11 cellular contexts compared by ENCODE assay signal in the genomic region with DNA sequence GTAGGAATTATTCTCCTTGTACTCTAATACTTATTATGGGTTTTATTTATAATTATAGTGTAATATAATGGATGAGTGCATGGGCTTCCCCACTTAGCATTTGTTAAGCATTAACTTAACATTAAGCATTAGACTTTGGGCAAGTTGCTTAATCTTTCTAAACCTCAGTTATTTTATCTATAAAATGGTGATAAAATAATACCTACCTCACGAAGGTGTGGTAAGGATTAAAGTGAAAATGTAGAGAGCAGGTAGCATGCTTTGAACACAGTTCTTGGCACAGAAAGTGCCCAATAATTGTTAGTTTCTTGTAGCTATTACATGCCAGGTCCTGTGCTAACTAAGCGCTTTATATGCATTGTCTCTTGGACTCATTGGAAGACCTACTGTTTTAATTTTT. TPM values are rescaled to one million over a fixed set of nuclear protein-coding genes. Genes with fewer than 3 reads are reported as not detected.
DNase-seq lines count a peak whose midpoint lies in the region; ATAC-seq and TF ChIP-seq lines count a peak whose summit lies in the region.
"Had no signal": no experiment of that assay in that cellular context is flagged by ENCODE, and none has a peak within 500 bp of the region (broad histone marks: within the 10 kb centered on the region; RNA-seq: fewer than 3 reads in every experiment).

No MANE protein-coding gene starts in this region.

- H3K27me3 ChIP-seq in iPS-15b (ENCODE audit: control insufficient read depth, insufficient read depth, low read length) (no peaks in the 10 kb centered on the region), ovary (no peaks in the 10 kb centered on the region)
- H3K27me3 ChIP-seq: ascending aorta had no signal

- peaks cover 49% of the 10 kb centered on the region for H3K4me1 Mint-ChIP-seq in activated CD8-positive, alpha-beta memory T cell treated with anti-CD3 and anti-CD28 coated beads, Interleukin-2, amount 10 ng/mL, durations not matched to agents 7 days and 5 days
- H3K4me1 Mint-ChIP-seq in activated T-helper 1 cell treated with anti-CD3 and anti-CD28 coated beads, Interleukin-12 subunit alpha, Interleukin-12 subunit beta, Interleukin-2, Interleukin-4 antibody, amounts not matched to agents 30 ng/mL and 10 ng/mL and 1 ng/mL, durations not matched to agents 14 hours and 24 hours and 36 hours (ENCODE audit: low read depth) = peaks cover 52% of the 10 kb centered on the region
- H3K4me1 Mint-ChIP-seq in stimulated activated effector memory CD8-positive, alpha-beta T cell treated with anti-CD3 and anti-CD28 coated beads, Interleukin-12 subunit alpha, Interleukin-12 subunit beta, amount 100 ng/mL, for 72 hours = peaks cover 47% of the 10 kb centered on the region

- CTCF ChIA-PET in activated CD8-positive, alpha-beta memory T cell treated with anti-CD3 and anti-CD28 coated beads, Interleukin-2, amount 10 ng/mL, durations not matched to agents 7 days and 5 days (lab: Charles Lee) = interaction anchor here (0.7 to 1.5 kb wide), 4 partner anchors 10 to 217 kb away, joined by 3 to 4 read pairs (median 3); a partner anchor contains a TSS

- H3K36me3 Mint-ChIP-seq in activated CD8-positive, alpha-beta memory T cell treated with anti-CD3 and anti-CD28 coated beads, Interleukin-2, amount 10 ng/mL, durations not matched to agents 7 days and 5 days = peaks cover 36% of the 10 kb centered on the region
- peaks cover 31% of the 10 kb centered on the region for H3K36me3 Mint-ChIP-seq in activated T-helper 1 cell treated with anti-CD3 and anti-CD28 coated beads, Interleukin-12 subunit alpha, Interleukin-12 subunit beta, Interleukin-2, Interleukin-4 antibody, amounts not matched to agents 30 ng/mL and 10 ng/mL and 1 ng/mL, durations not matched to agents 14 hours and 24 hours and 36 hours (ENCODE audit: low read depth)
- H3K36me3 Mint-ChIP-seq in stimulated activated effector memory CD8-positive, alpha-beta T cell treated with anti-CD3 and anti-CD28 coated beads, Interleukin-12 subunit alpha, Interleukin-12 subunit beta, amount 100 ng/mL, for 72 hours = peaks cover 7% of the 10 kb centered on the region

- no peaks in the 10 kb centered on the region for H3K9me3 Mint-ChIP-seq in activated CD8-positive, alpha-beta memory T cell treated with anti-CD3 and anti-CD28 coated beads, Interleukin-2, amount 10 ng/mL, durations not matched to agents 7 days and 5 days (ENCODE audit: low read depth)
- peaks cover 4% of the 10 kb centered on the region for H3K9me3 Mint-ChIP-seq in activated T-helper 1 cell treated with anti-CD3 and anti-CD28 coated beads, Interleukin-12 subunit alpha, Interleukin-12 subunit beta, Interleukin-2, Interleukin-4 antibody, amounts not matched to agents 30 ng/mL and 10 ng/mL and 1 ng/mL, durations not matched to agents 14 hours and 24 hours and 36 hours
- no peaks in the 10 kb centered on the region for H3K9me3 Mint-ChIP-seq in stimulated activated effector memory CD8-positive, alpha-beta T cell treated with anti-CD3 and anti-CD28 coated beads, Interleukin-12 subunit alpha, Interleukin-12 subunit beta, amount 100 ng/mL, for 72 hours

- WGBS in ovary, 3 donors = 92 to 94% (median 93%) methylated on average over 2 of the region's 2 CpGs

- TF ChIP-seq CTCF in ovary (IDR thresholded peaks at IDR 0.05) = no peak

- H3K4me3 ChIP-seq in iPS-15b (ENCODE audit: low read depth, low read length) = peak overlapping the region; percentile 99
- H3K4me3 ChIP-seq in ovary = no peak overlapping the region
- H3K4me3 ChIP-seq: ascending aorta had no signal

- H3K9me3 ChIP-seq in iPS-15b (ENCODE audit: control insufficient read depth, insufficient read depth, low read length) (no peaks in the 10 kb centered on the region), ovary (no peaks in the 10 kb centered on the region)
- H3K9me3 ChIP-seq: ascending aorta had no signal

- peak overlapping the region; percentile 41 for H3K4me3 Mint-ChIP-seq in activated CD8-positive, alpha-beta memory T cell treated with anti-CD3 and anti-CD28 coated beads, Interleukin-2, amount 10 ng/mL, durations not matched to agents 7 days and 5 days
- peak overlapping the region; percentile 68 for H3K4me3 Mint-ChIP-seq in activated T-helper 1 cell treated with anti-CD3 and anti-CD28 coated beads, Interleukin-12 subunit alpha, Interleukin-12 subunit beta, Interleukin-2, Interleukin-4 antibody, amounts not matched to agents 30 ng/mL and 10 ng/mL and 1 ng/mL, durations not matched to agents 14 hours and 24 hours and 36 hours
- no peak overlapping the region for H3K4me3 Mint-ChIP-seq in stimulated activated effector memory CD8-positive, alpha-beta T cell treated with anti-CD3 and anti-CD28 coated beads, Interleukin-12 subunit alpha, Interleukin-12 subunit beta, amount 100 ng/mL, for 72 hours

- no peak overlapping the region for H3K9ac ChIP-seq in iPS-15b (ENCODE audit: low read depth, low read length)

- ATAC-seq in activated CD8-positive, alpha-beta memory T cell treated with anti-CD3 and anti-CD28 coated beads, Interleukin-2, amount 10 ng/mL, durations not matched to agents 7 days and 5 days = no peak
- no peak for ATAC-seq in stimulated activated effector memory CD8-positive, alpha-beta T cell treated with anti-CD3 and anti-CD28 coated beads, Interleukin-12 subunit alpha, Interleukin-12 subunit beta, amount 100 ng/mL, for 72 hours

- intact Hi-C loops in activated T-helper 1 cell treated with anti-CD3 and anti-CD28 coated beads, Interleukin-12 subunit alpha, Interleukin-12 subunit beta, Interleukin-2, Interleukin-4 antibody, amounts not matched to agents 30 ng/mL and 10 ng/mL and 1 ng/mL, durations not matched to agents 14 hours and 24 hours and 36 hours (cut with micrococcal nuclease) = loop anchor here (5.0 to 10.0 kb wide), 2 partner anchors 132 to 1835 kb away; a partner anchor contains a TSS
- intact Hi-C loops in head of caudate nucleus (cut with DNase I) (no loop called here), ovary (cut with DNase I) (no loop called here)

- no peak overlapping the region for H3K27ac Mint-ChIP-seq in activated CD8-positive, alpha-beta memory T cell treated with anti-CD3 and anti-CD28 coated beads, Interleukin-2, amount 10 ng/mL, durations not matched to agents 7 days and 5 days
- H3K27ac Mint-ChIP-seq in activated T-helper 1 cell treated with anti-CD3 and anti-CD28 coated beads, Interleukin-12 subunit alpha, Interleukin-12 subunit beta, Interleukin-2, Interleukin-4 antibody, amounts not matched to agents 30 ng/mL and 10 ng/mL and 1 ng/mL, durations not matched to agents 14 hours and 24 hours and 36 hours = peak overlapping the region; percentile 93
- peak overlapping the region; percentile 80 for H3K27ac Mint-ChIP-seq in stimulated activated effector memory CD8-positive, alpha-beta T cell treated with anti-CD3 and anti-CD28 coated beads, Interleukin-12 subunit alpha, Interleukin-12 subunit beta, amount 100 ng/mL, for 72 hours

- peaks cover 14% of the 10 kb centered on the region for H3K4me1 ChIP-seq in iPS-15b (ENCODE audit: control insufficient read depth, insufficient read depth, low read length)
- peaks cover 10% of the 10 kb centered on the region for H3K4me1 ChIP-seq in ovary (ENCODE audit: insufficient read depth)

- no peaks in the 10 kb centered on the region for H3K27me3 Mint-ChIP-seq in activated CD8-positive, alpha-beta memory T cell treated with anti-CD3 and anti-CD28 coated beads, Interleukin-2, amount 10 ng/mL, durations not matched to agents 7 days and 5 days
- H3K27me3 Mint-ChIP-seq in activated T-helper 1 cell treated with anti-CD3 and anti-CD28 coated beads, Interleukin-12 subunit alpha, Interleukin-12 subunit beta, Interleukin-2, Interleukin-4 antibody, amounts not matched to agents 30 ng/mL and 10 ng/mL and 1 ng/mL, durations not matched to agents 14 hours and 24 hours and 36 hours (ENCODE audit: insufficient read depth) = no peaks in the 10 kb centered on the region

- H3K36me3 ChIP-seq in iPS-15b (ENCODE audit: control insufficient read depth, insufficient read depth, low read length) (no peaks in the 10 kb centered on the region), ovary (no peaks in the 10 kb centered on the region)
- H3K36me3 ChIP-seq: ascending aorta had no signal

- no peak for TF ChIP-seq POLR2A in ovary (IDR thresholded peaks at IDR 0.05)

- no peak for DNase-seq in activated CD8-positive, alpha-beta memory T cell treated with anti-CD3 and anti-CD28 coated beads, Interleukin-2, amount 10 ng/mL, durations not matched to agents 7 days and 5 days
- no peak for DNase-seq in activated CD8-positive, alpha-beta memory T cell treated with anti-CD3 and anti-CD28 coated beads, Interleukin-2, amount 50 U/mL, for 4 hours
- no peak for DNase-seq in activated T-helper 1 cell treated with anti-CD3 and anti-CD28 coated beads, Interleukin-12 subunit alpha, Interleukin-12 subunit beta, Interleukin-2, Interleukin-4 antibody, amounts not matched to agents 30 ng/mL and 10 ng/mL and 1 ng/mL, durations not matched to agents 14 hours and 24 hours and 36 hours (ENCODE audit: low spot score)
- DNase-seq in stimulated activated effector memory CD8-positive, alpha-beta T cell treated with anti-CD3 and anti-CD28 coated beads, Interleukin-12 subunit alpha, Interleukin-12 subunit beta, amount 100 ng/mL, for 72 hours (ENCODE audit: low spot score in 2 of 2) = no peak
- DNase-seq in head of caudate nucleus = no peak
- DNase-seq in AG08396 (ENCODE audit: low spot score) = no peak
- no peak for DNase-seq in ovary
- DNase-seq: glutamatergic neuron, RPMI8226 had no signal

- TF ChIP-seq EP300 in ovary (IDR thresholded peaks at IDR 0.05) = no peak

- H3K27ac ChIP-seq in ovary = no peak overlapping the region
- H3K27ac ChIP-seq: ascending aorta had no signal

RNA-seq across cellular contexts. Expression of a gene that starts 2.6 kb away (rescaled TPM):
- total RNA-seq in activated CD8-positive, alpha-beta memory T cell treated with anti-CD3 and anti-CD28 coated beads, Interleukin-2, amount 10 ng/mL, durations not matched to agents 7 days and 5 days = 10 to 100 TPM; 56.7 to 78.9 TPM
- total RNA-seq in activated T-helper 1 cell treated with anti-CD3 and anti-CD28 coated beads, Interleukin-12 subunit alpha, Interleukin-12 subunit beta, Interleukin-2, Interleukin-4 antibody, amounts not matched to agents 30 ng/mL and 10 ng/mL and 1 ng/mL, durations not matched to agents 14 hours and 24 hours and 36 hours = 74.1 and 93.1 TPM in 2 replicates
- total RNA-seq in ovary = 100 to 1,000 TPM in 1 of 7 donors, 10 to 100 TPM in 6; 19.8 to 172 (median 25.7) TPM
- 100 to 1,000 TPM in 1 of 2 donors, 10 to 100 TPM in 1; 16.7 to 199 TPM for polyA plus RNA-seq in ovary

RNA-seq across cellular contexts. Expression of a gene that starts 48.7 kb away (rescaled TPM):
- not detected for total RNA-seq in activated CD8-positive, alpha-beta memory T cell treated with anti-CD3 and anti-CD28 coated beads, Interleukin-2, amount 10 ng/mL, durations not matched to agents 7 days and 5 days
- total RNA-seq in activated T-helper 1 cell treated with anti-CD3 and anti-CD28 coated beads, Interleukin-12 subunit alpha, Interleukin-12 subunit beta, Interleukin-2, Interleukin-4 antibody, amounts not matched to agents 30 ng/mL and 10 ng/mL and 1 ng/mL, durations not matched to agents 14 hours and 24 hours and 36 hours = 0.07 TPM in 1 of 2 replicates, not detected in the other
- 100 to 1,000 TPM in 1 of 7 donors, 10 to 100 TPM in 6; 19.9 to 114 (median 37.8) TPM for total RNA-seq in ovary
- 100 to 1,000 TPM in 1 of 2 donors, 10 to 100 TPM in 1; 69.2 to 207 TPM for polyA plus RNA-seq in ovary

Comparison
In these comparisons a context has a peak if more than half of its experiments do, and no peak if none do; other contexts are left out.
1. RNA of a gene that starts 48.7 kb away (total RNA-seq): 19.9 to 114 TPM in ovary; not detected in activated CD8-positive, alpha-beta memory T cell treated with anti-CD3 and anti-CD28 coated beads, Interleukin-2, amount 10 ng/mL, durations not matched to agents 7 days and 5 days and 0.07 TPM in activated T-helper 1 cell treated with anti-CD3 and anti-CD28 coated beads, Interleukin-12 subunit alpha, Interleukin-12 subunit beta, Interleukin-2, Interleukin-4 antibody, amounts not matched to agents 30 ng/mL and 10 ng/mL and 1 ng/mL, durations not matched to agents 14 hours and 24 hours and 36 hours; every median in the first group is over 10 times any median in the second.